In genomic region chr4:148935179-148935578, GRCh38 we compare ENCODE assay signal across 20 cellular contexts.
A peak's percentile ranks its signal among the peaks of the same experiment; 100 is the strongest.
DNase-seq lines count a peak whose midpoint lies in the region; ATAC-seq and TF ChIP-seq lines count a peak whose summit lies in the region.
"Had no signal": no experiment of that assay in that cellular context is flagged by ENCODE, and none has a peak within 500 bp of the region (broad histone marks: within the 10 kb centered on the region; RNA-seq: fewer than 3 reads in every experiment).

No MANE protein-coding gene starts in this region.

- no peak overlapping the region for H3K27ac ChIP-seq in BLaER1 treated with 17β-estradiol and CSF1 and Interleukin-3, amounts not matched to agents 10 nM and 100 nM
- H3K27ac ChIP-seq in OCI-LY3 (ENCODE audit: low read length) (peak overlapping the region; percentile 36), spleen (no peak overlapping the region)
- H3K27ac ChIP-seq: A549, C4-2B had no signal

- H3K9me3 ChIP-seq in BLaER1 treated with 17β-estradiol and CSF1 and Interleukin-3, amounts not matched to agents 10 nM and 100 nM (replicated peaks in 1 of 11): peaks cover 0 to 19% (median 10%) of the 10 kb centered on the region in 11 experiments; a peak in 13 of 22 replicates
- H3K9me3 ChIP-seq in OCI-LY3 (ENCODE audit: insufficient read depth, low read length) (no peaks in the 10 kb centered on the region), spleen (peaks cover 0 to 30% (median 15%) of the 10 kb centered on the region in 8 donors)
- H3K9me3 ChIP-seq: A549, BE2C, Caco-2 had no signal

- peaks cover 10 to 20% (median 16%) of the 10 kb centered on the region in 10 experiments for H3K4me1 ChIP-seq in BLaER1 treated with 17β-estradiol and CSF1 and Interleukin-3, amounts not matched to agents 10 nM and 100 nM
- H3K4me1 ChIP-seq in OCI-LY3 (ENCODE audit: low read length): peaks cover 17% of the 10 kb centered on the region
- no peaks in the 10 kb centered on the region for H3K4me1 ChIP-seq in spleen
- H3K4me1 ChIP-seq: A549, BE2C, Caco-2 had no signal

- H3K4me3 Mint-ChIP-seq in nephron: no peak overlapping the region
- H3K4me3 Mint-ChIP-seq: CD4-positive, CD25-positive, alpha-beta regulatory T cell; CD8-positive, alpha-beta T cell had no signal

- no peak for ATAC-seq in HG02571 (IDR thresholded peaks at IDR 0.05; ENCODE audit: unreplicated experiment)
- ATAC-seq: A549; CD8-positive, alpha-beta T cell; HCT116 had no signal

- peaks cover 33% of the 10 kb centered on the region for H3K9me3 Mint-ChIP-seq in nephron

- TF ChIP-seq CTCF in OCI-LY3 (IDR thresholded peaks at IDR 0.05; ENCODE audit: low read depth, low read length): no peak
- no peak for TF ChIP-seq CTCF in nephron (IDR thresholded peaks at IDR 0.05; ENCODE audit: unreplicated experiment in 3 of 3)
- no peak for TF ChIP-seq CTCF in spleen (IDR thresholded peaks at IDR 0.05 in 8 of 11, conservative IDR thresholded peaks at IDR 0.05 in 3 of 11)
- TF ChIP-seq CTCF in GM13976 (IDR thresholded peaks at IDR 0.05; ENCODE audit: borderline replicate concordance, control extremely low read depth, extremely low read depth, insufficient read depth, missing control alignments): no peak

- no peak for TF ChIP-seq POLR2A in spleen (IDR thresholded peaks at IDR 0.05)

- H3K36me3 ChIP-seq in BLaER1 treated with 17β-estradiol and CSF1 and Interleukin-3, amounts not matched to agents 10 nM and 100 nM: no peaks in the 10 kb centered on the region
- H3K36me3 ChIP-seq in OCI-LY3 (replicated peaks; ENCODE audit: low read depth, low read length) (no peaks in the 10 kb centered on the region), spleen (no peaks in the 10 kb centered on the region)
- H3K36me3 ChIP-seq: BE2C had no signal

- H3K79me2 ChIP-seq in OCI-LY3 (ENCODE audit: low read length): no peaks in the 10 kb centered on the region

- WGBS in spleen, 5 donors: 15 to 39% (median 19%) methylated on average over 2 of the region's 2 CpGs

- no peaks in the 10 kb centered on the region for H3K4me1 Mint-ChIP-seq in nephron
- H3K4me1 Mint-ChIP-seq: CD4-positive, CD25-positive, alpha-beta regulatory T cell had no signal

- DNase-seq in activated CD4-positive, alpha-beta T cell treated with anti-CD3 and anti-CD28 coated beads, Interleukin-2, amount 50 U/mL, for 48 hours: no peak
- no peak for DNase-seq in spleen
- DNase-seq in GM13976 (ENCODE audit: low spot score): no peak
- DNase-seq: 8988T; ACHN; AML-193; BE2C; Caco-2; CD4-positive, CD25-positive, alpha-beta regulatory T cell; CD8-positive, alpha-beta T cell; DMS153; DND-41; H7 had no signal

- H2AFZ ChIP-seq in OCI-LY3 (ENCODE audit: low read depth, low read length): peak overlapping the region; percentile 48; the same call in 1 of the 2 replicates

- H3K9ac ChIP-seq in BLaER1 treated with 17β-estradiol and CSF1 and Interleukin-3, amounts not matched to agents 10 nM and 100 nM: no peak overlapping the region
- H3K9ac ChIP-seq in OCI-LY3 (ENCODE audit: low read length): no peak overlapping the region

- intact Hi-C loops in spleen (cut with DNase I; ENCODE audit: low total_unique reads): no loop called here

- peak overlapping the region; percentile 23 to 65 (median 35); a peak in 18 of 22 replicates for H3K4me2 ChIP-seq in BLaER1 treated with 17β-estradiol and CSF1 and Interleukin-3, amounts not matched to agents 10 nM and 100 nM
- H3K4me2 ChIP-seq in OCI-LY3 (ENCODE audit: low read length): peak overlapping the region; percentile 47
- H3K4me2 ChIP-seq: A549 had no signal

- in situ Hi-C loops in GM13976 (cut with MboI; ENCODE audit: low sequenced_read_pairs, unreplicated experiment): no loop called here

- no peaks in the 10 kb centered on the region for H3K27me3 ChIP-seq in BLaER1 treated with 17β-estradiol and CSF1 and Interleukin-3, amounts not matched to agents 10 nM and 100 nM
- no peaks in the 10 kb centered on the region for H3K27me3 ChIP-seq in OCI-LY3 (ENCODE audit: low read depth, low read length)
- no peaks in the 10 kb centered on the region for H3K27me3 ChIP-seq in spleen (replicated peaks in 1 of 7)

- H3K27me3 Mint-ChIP-seq in nephron (ENCODE audit: low read depth): peaks cover 4% of the 10 kb centered on the region
- H3K27me3 Mint-ChIP-seq: CD4-positive, CD25-positive, alpha-beta regulatory T cell had no signal

- H3K4me3 ChIP-seq in BLaER1 treated with 17β-estradiol and CSF1 and Interleukin-3, amounts not matched to agents 10 nM and 100 nM: no peak overlapping the region
- H3K4me3 ChIP-seq in OCI-LY3 (ENCODE audit: low read length) (no peak overlapping the region), spleen (no peak overlapping the region)
- H3K4me3 ChIP-seq: A549 had no signal

- H3K27ac Mint-ChIP-seq in nephron: peak overlapping the region in 2 of 3 experiments; percentile 9 to 92
- H3K27ac Mint-ChIP-seq: CD4-positive, CD25-positive, alpha-beta regulatory T cell; CD8-positive, alpha-beta T cell had no signal

- H4K20me1 ChIP-seq in BLaER1 treated with 17β-estradiol and CSF1 and Interleukin-3, amounts not matched to agents 10 nM and 100 nM: no peaks in the 10 kb centered on the region
- no peaks in the 10 kb centered on the region for H4K20me1 ChIP-seq in OCI-LY3 (ENCODE audit: insufficient read depth, low read length)

- H3K36me3 Mint-ChIP-seq in nephron (ENCODE audit: low read depth): no peaks in the 10 kb centered on the region
- H3K36me3 Mint-ChIP-seq: CD4-positive, CD25-positive, alpha-beta regulatory T cell; CD8-positive, alpha-beta T cell had no signal
